Comparison of ENCODE assay signal across 15 cellular contexts in the genomic region with DNA sequence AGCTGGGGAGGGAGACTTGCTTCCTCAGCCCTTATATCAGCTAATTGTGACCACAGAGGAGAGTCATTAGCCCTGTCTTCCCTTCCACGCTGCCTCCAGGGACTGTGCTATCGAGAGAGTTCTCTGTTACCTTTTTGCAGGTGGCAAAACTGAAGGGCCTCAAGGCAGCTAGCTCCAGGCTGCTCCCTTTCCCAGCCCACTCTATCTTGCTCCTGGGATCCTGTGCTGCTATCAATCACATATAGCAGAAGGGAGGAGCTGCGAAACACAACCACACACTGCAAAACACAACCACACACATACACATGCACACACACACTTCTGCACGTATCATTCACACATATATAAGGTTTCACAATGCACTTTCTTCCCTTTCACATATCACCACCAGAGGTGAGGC.
DNase-seq lines count a peak whose midpoint lies in the region; ATAC-seq and TF ChIP-seq lines count a peak whose summit lies in the region.
"Had no signal": no experiment of that assay in that cellular context is flagged by ENCODE, and none has a peak within 500 bp of the region (broad histone marks: within the 10 kb centered on the region; RNA-seq: fewer than 3 reads in every experiment).

No MANE protein-coding gene starts in this region.

- H4K91ac ChIP-seq in trophoblast cell (ENCODE audit: low read depth, low read length), result no peak overlapping the region

- ATAC-seq in DND-41 (ENCODE audit: insufficient read depth, low read depth), result no peak
- ATAC-seq: GM12878 had no signal

- H3K4ac ChIP-seq in trophoblast cell (ENCODE audit: low read depth, low read length), result no peak overlapping the region

- no peaks in the 10 kb centered on the region for H3K36me3 Mint-ChIP-seq in endothelial cell (ENCODE audit: low read depth, unreplicated experiment)
- H3K36me3 Mint-ChIP-seq: CD4-positive, CD25-positive, alpha-beta regulatory T cell had no signal

- no peak overlapping the region for H3K4me3 Mint-ChIP-seq in endothelial cell (ENCODE audit: unreplicated experiment)
- H3K4me3 Mint-ChIP-seq: CD4-positive, CD25-positive, alpha-beta regulatory T cell had no signal

- H2BK12ac ChIP-seq in trophoblast cell (ENCODE audit: low read length), result no peak overlapping the region

- no peak overlapping the region for H3K23ac ChIP-seq in trophoblast cell (ENCODE audit: low read length)

- H2BK5ac ChIP-seq in trophoblast cell (ENCODE audit: low read depth, low read length, poor library complexity), result no peak overlapping the region

- H3K4me1 Mint-ChIP-seq in endothelial cell (ENCODE audit: unreplicated experiment), result peaks cover 58% of the 10 kb centered on the region

- peak overlapping the region; percentile 20 for H2AFZ ChIP-seq in DND-41 (ENCODE audit: low read depth, low read length)
- H2AFZ ChIP-seq in trophoblast cell (ENCODE audit: insufficient read depth, low read length, poor library complexity), result no peak overlapping the region

- H3K27me3 ChIP-seq in DND-41 (ENCODE audit: insufficient read depth, low read length, poor library complexity), result no peaks in the 10 kb centered on the region
- no peaks in the 10 kb centered on the region for H3K27me3 ChIP-seq in trophoblast cell (ENCODE audit: insufficient read depth, low read length)
- H3K27me3 ChIP-seq: BLaER1 treated with 17β-estradiol and CSF1 and Interleukin-3, amounts not matched to agents 10 nM and 100 nM had no signal

- WGBS in trophoblast cell (ENCODE audit: extremely low coverage, insufficient coverage, insufficient read length), result no CpG with 5 or more reads among the region's 4 CpGs

- H3K9me3 ChIP-seq in DND-41 (ENCODE audit: insufficient read depth, low read length, severe bottlenecking) (no peaks in the 10 kb centered on the region), trophoblast cell (ENCODE audit: insufficient read depth, low read depth, low read length) (no peaks in the 10 kb centered on the region)
- H3K9me3 ChIP-seq: BLaER1 treated with 17β-estradiol and CSF1 and Interleukin-3, amounts not matched to agents 10 nM and 100 nM had no signal

- no peaks in the 10 kb centered on the region for H3K9me3 Mint-ChIP-seq in endothelial cell (ENCODE audit: unreplicated experiment)

- in situ Hi-C loops in ACHN (cut with HindIII; ENCODE audit: low pct_ligation_motif_present, low pct_unique_long_range_greater_than_20kb, low sequenced_read_pairs), result no loop called here

- H3K9ac ChIP-seq in DND-41 (ENCODE audit: low read depth, low read length) (peak overlapping the region; percentile 52; the same call in 1 of the 2 replicates), trophoblast cell (ENCODE audit: low read length) (no peak overlapping the region)
- H3K9ac ChIP-seq: BLaER1 treated with 17β-estradiol and CSF1 and Interleukin-3, amounts not matched to agents 10 nM and 100 nM had no signal

- H4K12ac ChIP-seq in trophoblast cell (ENCODE audit: low read depth, low read length), result peak overlapping the region; percentile 74

- H4K8ac ChIP-seq in trophoblast cell (ENCODE audit: low read depth, low read length), result no peak overlapping the region

- DNase-seq in DND-41, result no peak
- DNase-seq in RPMI8226, result peak; percentile 47
- no peak for DNase-seq in endothelial cell (ENCODE audit: low spot score)
- no peak for DNase-seq in trophoblast cell
- DNase-seq in COLO668 (lab: John Stamatoyannopoulos, UW; ENCODE audit: unreplicated experiment), result no peak
- DNase-seq in ACHN, result no peak
- no peak for DNase-seq in middle frontal gyrus (ENCODE audit: extremely low spot score, low spot score)
- DNase-seq: 8988T; Calu3; CD4-positive, CD25-positive, alpha-beta regulatory T cell; DMS 273 treated with DMSO at 0.1 percent for 48 hours; HCEC 1CT had no signal

- H2BK120ac ChIP-seq in trophoblast cell (ENCODE audit: insufficient read depth, low read length, poor library complexity), result no peak overlapping the region

- H3K27ac ChIP-seq in DND-41 (ENCODE audit: low read length), result peak overlapping the region; percentile 97
- no peak overlapping the region for H3K27ac ChIP-seq in trophoblast cell (ENCODE audit: low read depth, low read length)
- H3K27ac ChIP-seq: BLaER1 treated with 17β-estradiol and CSF1 and Interleukin-3, amounts not matched to agents 10 nM and 100 nM; HL-60 had no signal

- peaks cover 7% of the 10 kb centered on the region for H3K27me3 Mint-ChIP-seq in endothelial cell (ENCODE audit: unreplicated experiment)

- H3K4me3 ChIP-seq in DND-41 (ENCODE audit: low read depth in 1 of 2, low read length in 2 of 2) (no peak overlapping the region), trophoblast cell (ENCODE audit: low read depth, low read length) (no peak overlapping the region)
- H3K4me3 ChIP-seq: BLaER1 treated with 17β-estradiol and CSF1 and Interleukin-3, amounts not matched to agents 10 nM and 100 nM; GM12878 had no signal

- no peak overlapping the region for H2AK5ac ChIP-seq in trophoblast cell (ENCODE audit: low read length)

- H3K14ac ChIP-seq in trophoblast cell (ENCODE audit: low read length), result no peak overlapping the region

- H4K20me1 ChIP-seq in DND-41 (ENCODE audit: insufficient read depth, low read length), result no peaks in the 10 kb centered on the region
- H4K20me1 ChIP-seq: BLaER1 treated with 17β-estradiol and CSF1 and Interleukin-3, amounts not matched to agents 10 nM and 100 nM had no signal

- peak overlapping the region; percentile 74 for H3K27ac Mint-ChIP-seq in endothelial cell (ENCODE audit: unreplicated experiment)

- H3K79me1 ChIP-seq in trophoblast cell (ENCODE audit: low read length), result no peaks in the 10 kb centered on the region

- H3K4me1 ChIP-seq in DND-41 (ENCODE audit: insufficient read depth, low read length), result peaks cover 90% of the 10 kb centered on the region
- no peaks in the 10 kb centered on the region for H3K4me1 ChIP-seq in trophoblast cell (ENCODE audit: control insufficient read depth in 1 of 2, insufficient read depth in 2 of 2, low read length in 2 of 2)

- no peaks in the 10 kb centered on the region for H3K79me2 ChIP-seq in DND-41 (ENCODE audit: insufficient read depth, low read length)
- no peaks in the 10 kb centered on the region for H3K79me2 ChIP-seq in trophoblast cell (ENCODE audit: control insufficient read depth, insufficient read depth, low read length, poor library complexity)

- H3K4me2 ChIP-seq in DND-41 (ENCODE audit: insufficient read depth, low read length), result no peak overlapping the region
- H3K4me2 ChIP-seq in trophoblast cell (ENCODE audit: low read length), result no peak overlapping the region
- H3K4me2 ChIP-seq: BLaER1 treated with 17β-estradiol and CSF1 and Interleukin-3, amounts not matched to agents 10 nM and 100 nM had no signal

- no peak for TF ChIP-seq CTCF in DND-41 (IDR thresholded peaks at IDR 0.05; ENCODE audit: borderline replicate concordance, extremely low read depth, low read length, poor library complexity, severe bottlenecking)
- no peak for TF ChIP-seq CTCF in endothelial cell (IDR thresholded peaks at IDR 0.05; ENCODE audit: unreplicated experiment)

- H3K18ac ChIP-seq in trophoblast cell (ENCODE audit: low read length), result no peak overlapping the region

- no peaks in the 10 kb centered on the region for H3K36me3 ChIP-seq in DND-41 (ENCODE audit: insufficient read depth, low read length)
- H3K36me3 ChIP-seq in trophoblast cell (ENCODE audit: control insufficient read depth in 1 of 2, insufficient read depth in 2 of 2, low read length in 2 of 2), result no peaks in the 10 kb centered on the region
- H3K36me3 ChIP-seq: BLaER1 treated with 17β-estradiol and CSF1 and Interleukin-3, amounts not matched to agents 10 nM and 100 nM had no signal
